Comparison of ENCODE assay signal across 16 cellular contexts in the genomic region with DNA sequence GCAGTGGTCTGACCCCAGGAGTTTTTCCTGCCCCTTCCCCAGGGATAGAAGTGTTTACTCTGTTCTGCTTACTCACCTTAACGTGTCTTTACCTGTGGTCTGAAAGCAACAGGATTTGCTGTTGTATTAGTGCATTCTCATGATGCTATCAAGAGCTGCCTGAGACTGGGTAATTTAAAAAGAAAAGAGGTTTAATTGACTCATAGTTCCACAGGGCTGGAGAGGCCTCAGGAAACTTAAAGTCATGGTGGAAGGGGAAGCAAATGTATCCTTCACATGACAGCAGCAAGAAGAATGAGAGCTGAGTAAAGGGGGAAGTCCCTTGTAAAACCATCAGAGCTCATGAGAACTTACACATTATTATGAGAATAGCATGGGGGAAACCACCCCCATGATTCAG.
DNase-seq lines count a peak whose midpoint lies in the region; ATAC-seq and TF ChIP-seq lines count a peak whose summit lies in the region.
"Had no signal": no experiment of that assay in that cellular context is flagged by ENCODE, and none has a peak within 500 bp of the region (broad histone marks: within the 10 kb centered on the region; RNA-seq: fewer than 3 reads in every experiment).

No MANE protein-coding gene starts in this region.

- peaks cover 13% of the 10 kb centered on the region for H3K4me1 ChIP-seq in ACC112 (ENCODE audit: control insufficient read depth, insufficient read depth, low read length, unreplicated experiment)
- H3K4me1 ChIP-seq in RWPE2 (ENCODE audit: insufficient read depth, poor library complexity, severe bottlenecking), result peaks cover 24% of the 10 kb centered on the region
- H3K4me1 ChIP-seq: transverse colon had no signal

- DNase-seq in ELR (ENCODE audit: low read depth) (peak; percentile 42), RWPE2 (ENCODE audit: low spot score) (no peak), fibroblast of pulmonary artery (ENCODE audit: low read depth) (peak; percentile 3), islet precursor cell (no peak), NCI-H2227 (lab: John Stamatoyannopoulos, UW; ENCODE audit: unreplicated experiment) (no peak), NCI-H2081 (lab: John Stamatoyannopoulos, UW) (no peak), NCI-H187 treated with DMSO at 0.1 percent for 48 hours (lab: John Stamatoyannopoulos, UW) (no peak)
- DNase-seq: cerebellar nuclear complex; naive thymus-derived CD4-positive, alpha-beta T cell; NCI-H2029; retina; SHP77; T-helper 9 cell; transverse colon had no signal

- no peaks in the 10 kb centered on the region for H3K79me2 ChIP-seq in ACC112 (ENCODE audit: control insufficient read depth, insufficient read depth, low read length, unreplicated experiment)

- H3K9me3 ChIP-seq in RWPE2 (ENCODE audit: severe bottlenecking), result no peaks in the 10 kb centered on the region
- H3K9me3 ChIP-seq: transverse colon had no signal

- H3K27me3 ChIP-seq in ACC112 (ENCODE audit: insufficient read depth, low read length) (no peaks in the 10 kb centered on the region), RWPE2 (ENCODE audit: insufficient read depth, poor library complexity, severe bottlenecking) (no peaks in the 10 kb centered on the region)
- H3K27me3 ChIP-seq: BLaER1 treated with 17β-estradiol and CSF1 and Interleukin-3, amounts not matched to agents 10 nM and 100 nM; transverse colon had no signal

- peak; percentile 89 for ATAC-seq in RWPE2 (ENCODE audit: low read depth)
- ATAC-seq: naive thymus-derived CD4-positive, alpha-beta T cell had no signal

- H3K27ac ChIP-seq in ACC112 (ENCODE audit: low read depth, low read length) (peak overlapping the region; percentile 94), RWPE2 (ENCODE audit: poor library complexity, severe bottlenecking) (peak overlapping the region; percentile 81)
- H3K27ac ChIP-seq: transverse colon had no signal

- no peak overlapping the region for H2AFZ ChIP-seq in ACC112 (ENCODE audit: low read length, unreplicated experiment)

- no peak for TF ChIP-seq CTCF in RWPE2 (IDR thresholded peaks at IDR 0.05; ENCODE audit: poor library complexity, severe bottlenecking)
- no peak for TF ChIP-seq CTCF in fibroblast of pulmonary artery (IDR thresholded peaks at IDR 0.05; ENCODE audit: low read length, missing control alignments)

- H3K36me3 ChIP-seq in ACC112 (ENCODE audit: insufficient read depth, low read length) (no peaks in the 10 kb centered on the region), RWPE2 (ENCODE audit: low read depth) (no peaks in the 10 kb centered on the region)
- H3K36me3 ChIP-seq: transverse colon had no signal

- peak overlapping the region; percentile 64; the same call in 1 of the 2 replicates for H3K4me3 ChIP-seq in ACC112 (ENCODE audit: low read depth, low read length)
- H3K4me3 ChIP-seq in RWPE2 (ENCODE audit: severe bottlenecking), result no peak overlapping the region
- H3K4me3 ChIP-seq in fibroblast of pulmonary artery (replicated peaks; ENCODE audit: low read depth, low read length), result no peak overlapping the region
- H3K4me3 ChIP-seq: BLaER1 treated with 17β-estradiol and CSF1 and Interleukin-3, amounts not matched to agents 10 nM and 100 nM; transverse colon had no signal

Comparison
In these comparisons a context has a peak if more than half of its experiments do, and no peak if none do; other contexts are left out.
1. DNase-seq: peak in ELR (single experiment) and fibroblast of pulmonary artery (single experiment); none in RWPE2 (single experiment), islet precursor cell (single experiment), NCI-H2227 (single experiment), NCI-H2081 (0 of 2) and NCI-H187 treated with DMSO at 0.1 percent for 48 hours (single experiment).